In the genomic region with DNA sequence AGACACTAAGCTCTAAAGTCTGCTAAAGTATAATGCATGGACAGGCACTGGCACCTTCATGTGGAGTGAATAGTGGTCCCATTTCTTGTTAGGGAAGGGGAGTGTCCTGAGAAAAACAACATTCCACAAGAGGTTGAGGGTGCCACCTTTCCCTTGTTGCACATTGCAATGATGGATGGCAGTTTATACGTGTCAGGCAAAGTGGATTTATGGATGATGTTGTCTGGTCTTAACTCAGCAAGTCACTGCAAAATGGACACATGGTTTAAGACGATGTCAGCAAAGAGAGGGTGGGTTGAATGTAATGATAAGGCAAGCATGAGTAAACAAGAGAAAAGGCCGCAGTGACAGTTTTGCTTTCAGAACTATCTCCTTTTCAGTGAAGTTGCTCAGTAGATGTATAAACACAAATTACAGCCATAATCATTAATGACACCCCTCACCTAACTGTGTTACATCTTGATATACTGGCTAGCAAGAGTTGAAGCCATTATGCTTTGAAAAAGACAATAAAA, we compare ENCODE assay signal across 21 cellular contexts. TPM values are rescaled to one million over a fixed set of nuclear protein-coding genes. Genes with fewer than 3 reads are reported as not detected.
A peak's percentile ranks its signal among the peaks of the same experiment; 100 is the strongest.
DNase-seq lines count a peak whose midpoint lies in the region; ATAC-seq, FAIRE-seq and TF ChIP-seq lines count a peak whose summit lies in the region.
"Had no signal": no experiment of that assay in that cellular context is flagged by ENCODE, and none has a peak within 500 bp of the region (broad histone marks: within the 10 kb centered on the region; RNA-seq: fewer than 3 reads in every experiment).

No MANE protein-coding gene starts in this region.

- H3K36me3 ChIP-seq in GM12878 (ENCODE audit: control insufficient read depth in 2 of 2, insufficient read depth in 2 of 2, low read length in 1 of 2), result peaks cover 0 to 6% of the 10 kb centered on the region in 2 experiments; a peak in 2 of 4 replicates
- H3K36me3 ChIP-seq in HepG2 (replicated peaks in 1 of 2; ENCODE audit: control insufficient read depth in 1 of 2, insufficient read depth in 2 of 2, low read length in 2 of 2), result no peaks in the 10 kb centered on the region

- intact Hi-C loops in GM12878 (cut with micrococcal nuclease; ENCODE audit: unreplicated experiment), result no loop called here
- intact Hi-C loops in HepG2 (cut with micrococcal nuclease; ENCODE audit: unreplicated experiment), result loop anchor here (10.0 kb wide), 1 partner anchor 58 kb away; no protein-coding TSS in a partner anchor

- CTCF ChIA-PET in GM12878 (lab: Yijun Ruan, JAX) (interaction anchor here (1.0 to 2.3 kb wide), 5 partner anchors 9 to 58 kb away, joined by 4 to 25 read pairs (median 13); no protein-coding TSS in a partner anchor), HepG2 (lab: Yijun Ruan, JAX; ENCODE audit: low intra/inter-chr PET ratio, low total read pairs) (no interaction called here)

- peak; percentile 66 for ATAC-seq in GM12878
- ATAC-seq in HepG2, result no peak
- ATAC-seq: CD8-positive, alpha-beta T cell; HCT116 had no signal

- SMC1A ChIA-PET in GM12878 (lab: Charles Lee; ENCODE audit: uncharacterized antibody, unreplicated experiment), result interaction anchor here (0.5 to 2.5 kb wide), 4 partner anchors 29 to 59 kb away, joined by 3 to 19 read pairs (median 4); no protein-coding TSS in a partner anchor

- no TSS peak for BruUV-seq in GM12878 (replicated peaks; lab: Mats Ljungman, UMichigan)
- BruUV-seq in HepG2 (replicated peaks; lab: Mats Ljungman, UMichigan), result no TSS peak

- H3K9me3 Mint-ChIP-seq in nephron progenitor cell, result no peaks in the 10 kb centered on the region
- H3K9me3 Mint-ChIP-seq: CD8-positive, alpha-beta T cell; IgD-negative memory B cell had no signal

- TF ChIP-seq EP300 in GM12878 (IDR thresholded peaks at IDR 0.05; ENCODE audit: borderline replicate concordance in 1 of 2, control insufficient read depth in 1 of 2, low read depth in 2 of 2, low read length in 2 of 2) (no peak), HepG2 (IDR thresholded peaks at IDR 0.05; ENCODE audit: low read depth in 2 of 2, low read length in 2 of 2) (no peak), HepG2 (CRISPR knock-in tag; IDR thresholded peaks at IDR 0.05; ENCODE audit: borderline replicate concordance) (no peak)

- H3K4me2 ChIP-seq in GM12878 (ENCODE audit: control insufficient read depth, insufficient read depth), result no peak overlapping the region
- H3K4me2 ChIP-seq in HepG2 (ENCODE audit: low read depth, low read length), result no peak overlapping the region
- H3K4me2 ChIP-seq: KMS-11 had no signal

- H3K27me3 ChIP-seq in GM12878 (replicated peaks in 1 of 2; ENCODE audit: control insufficient read depth in 2 of 2, insufficient read depth in 2 of 2, low read length in 1 of 2) (no peaks in the 10 kb centered on the region), HepG2 (ENCODE audit: control insufficient read depth in 1 of 2, insufficient read depth in 2 of 2, low read length in 2 of 2) (0 out of 5 replicates have a peak, but pooled peaks cover 0 to 2% of the 10 kb centered on the region in 2 experiments)

- in situ Hi-C loops in GM12878 (cut with MboI) (no loop called here), HepG2 (cut with HindIII; ENCODE audit: extremely low pct_ligation_motif_present, low pct_unique_long_range_greater_than_20kb) (no loop called here)

- H2AFZ ChIP-seq in GM12878 (ENCODE audit: control insufficient read depth, low read depth, low read length) (no peak overlapping the region), HepG2 (ENCODE audit: low read length) (no peak overlapping the region)

- no peak for TF ChIP-seq RAD21 in GM12878 (IDR thresholded peaks at IDR 0.05; ENCODE audit: insufficient read depth, low read depth, low read length)
- no peak for TF ChIP-seq RAD21 in HepG2 (CRISPR knock-in tag; IDR thresholded peaks at IDR 0.05)

- RAD21 ChIA-PET in GM12878 (lab: Charles Lee; ENCODE audit: unreplicated experiment), result interaction anchor here (0.7 to 1.0 kb wide), 2 partner anchors 54 to 58 kb away, joined by 3 read pairs; no protein-coding TSS in a partner anchor

- POLR2A ChIA-PET in GM12878 (lab: Charles Lee), result no interaction called here
- POLR2A ChIA-PET in HepG2 (lab: Yijun Ruan, JAX), result no interaction called here

- H3K27me3 Mint-ChIP-seq in nephron progenitor cell (ENCODE audit: low read depth, poor library complexity), result peaks cover 8% of the 10 kb centered on the region

- H3K9me3 ChIP-seq in GM12878 (replicated peaks; ENCODE audit: control insufficient read depth, insufficient read depth, low read length), result no peaks in the 10 kb centered on the region
- H3K9me3 ChIP-seq in HepG2 (ENCODE audit: low read length), result no peaks in the 10 kb centered on the region

- peak overlapping the region; percentile 55 for H3K27ac Mint-ChIP-seq in nephron progenitor cell
- H3K27ac Mint-ChIP-seq: CD14-positive monocyte; CD8-positive, alpha-beta T cell; IgD-negative memory B cell had no signal

- peak overlapping the region; percentile 9 for H3K4me3 Mint-ChIP-seq in nephron progenitor cell
- H3K4me3 Mint-ChIP-seq: CD14-positive monocyte; CD8-positive, alpha-beta T cell; IgD-negative memory B cell had no signal

- no peak for TF ChIP-seq CTCF in GM12878 (IDR thresholded peaks at IDR 0.05 in 2 of 3, conservative IDR thresholded peaks at IDR 0.05 in 1 of 3; ENCODE audit: control insufficient read depth in 2 of 3, extremely low read depth in 1 of 3, insufficient read depth in 1 of 3, low read depth in 3 of 3, low read length in 3 of 3)
- TF ChIP-seq CTCF in nephron progenitor cell (IDR thresholded peaks at IDR 0.05), result no peak
- TF ChIP-seq CTCF in HepG2 (CRISPR knock-in tag; IDR thresholded peaks at IDR 0.05), result no peak

- H4K20me1 ChIP-seq in GM12878 (ENCODE audit: control insufficient read depth, insufficient read depth) (no peaks in the 10 kb centered on the region), HepG2 (ENCODE audit: insufficient read depth, low read length) (no peaks in the 10 kb centered on the region)

- no peaks in the 10 kb centered on the region for H3K4me1 ChIP-seq in GM12878 (ENCODE audit: control insufficient read depth, insufficient read depth, low read length)
- H3K4me1 ChIP-seq in HepG2 (ENCODE audit: insufficient read depth, low read length), result no peaks in the 10 kb centered on the region

- H3K4me3 ChIP-seq in GM12878, result no peak overlapping the region
- H3K4me3 ChIP-seq in HepG2 (replicated peaks in 1 of 3; ENCODE audit: insufficient read depth in 1 of 3, low read depth in 2 of 3, low read length in 3 of 3), result no peak overlapping the region

- DNase-seq in NCI-H2227 (lab: John Stamatoyannopoulos, UW; ENCODE audit: unreplicated experiment), result peak; percentile 9
- DNase-seq in NCI-H2227 treated with DMSO at 0.1 percent for 48 hours (lab: John Stamatoyannopoulos, UW), result no peak
- DNase-seq in GM12878 (ENCODE audit: low read depth, low spot score), result no peak
- no peak for DNase-seq in nephron progenitor cell
- no peak for DNase-seq in NAMALWA (ENCODE audit: low spot score)
- DNase-seq in HepG2 (ENCODE audit: low spot score), result no peak
- DNase-seq in activated naive CD4-positive, alpha-beta T cell treated with Interleukin-2 at 50 U/mL for 16 hours, result no peak
- DNase-seq: CD8-positive, alpha-beta T cell; COR-L47; DMS153; GDM1 had no signal

- peaks cover 78% of the 10 kb centered on the region for H3K4me1 Mint-ChIP-seq in nephron progenitor cell
- H3K4me1 Mint-ChIP-seq: CD14-positive monocyte, IgD-negative memory B cell had no signal

- no peak for TF ChIP-seq POLR2A in GM12878 (IDR thresholded peaks at IDR 0.05; ENCODE audit: low read depth, low read length)
- no peak for TF ChIP-seq POLR2A in HepG2 (IDR thresholded peaks at IDR 0.05; ENCODE audit: insufficient read depth in 1 of 2, low read depth in 2 of 2, low read length in 2 of 2)

- H3K79me2 ChIP-seq in GM12878 (ENCODE audit: control insufficient read depth, insufficient read depth, low read length) (no peaks in the 10 kb centered on the region), HepG2 (ENCODE audit: insufficient read depth, low read length) (no peaks in the 10 kb centered on the region)

- H3K36me3 Mint-ChIP-seq in nephron progenitor cell (ENCODE audit: low read depth), result no peaks in the 10 kb centered on the region
- H3K36me3 Mint-ChIP-seq: CD14-positive monocyte; CD8-positive, alpha-beta T cell; IgD-negative memory B cell had no signal

- WGBS in GM12878 (ENCODE audit: insufficient coverage, insufficient replicate concordance, low lambda C conversion rate, missing lambda C conversion rate), result 14% methylated on average over 3 of the region's 3 CpGs
- 31% methylated on average over 3 of the region's 3 CpGs for WGBS in HepG2 (ENCODE audit: low lambda C conversion rate)

- H3K27ac ChIP-seq in GM12878 (ENCODE audit: control insufficient read depth, insufficient read depth) (no peak overlapping the region), HepG2 (ENCODE audit: extremely low read length, insufficient read depth, low read length) (no peak overlapping the region)
- H3K27ac ChIP-seq: 22Rv1, KMS-11 had no signal

- H3K9ac ChIP-seq in GM12878 (ENCODE audit: control insufficient read depth, insufficient read depth, low read length) (no peak overlapping the region), HepG2 (ENCODE audit: insufficient read depth, low read depth, low read length) (no peak overlapping the region)
- H3K9ac ChIP-seq: KMS-11 had no signal

- no peak for FAIRE-seq in GM12878 (lab: Jason Lieb, UNC)
- no peak for FAIRE-seq in HepG2 (lab: Jason Lieb, UNC)
- FAIRE-seq: D721Med, H54 had no signal

RNA-seq across cellular contexts. Expression of a gene that starts 19.6 kb away (rescaled TPM):
- total RNA-seq in GM12878 (2013; cell fraction: nucleolus; rRNA removed), result not detected in 2 replicates
- total RNA-seq in GM12878 (2014; rRNA removed) (not detected in 2 replicates), GM12878 (2014; rRNA removed; fragmentation: Illumina TruSeq; extraction: Trizol) (0.13 TPM in 1 of 2 replicates, not detected in the other), GM12878 (2021) (0.53 and 0.64 TPM in 2 replicates), HepG2 (2016; rRNA removed; fragmentation: Illumina TruSeq; extraction: Trizol) (not detected in 2 replicates)
- polyA plus RNA-seq in GM12878 (2011; ENCODE audit: low read depth), result not detected
- polyA plus RNA-seq in GM12878 (2011; rRNA removed) (not detected in 2 replicates), GM12878 (2014; fragmentation: Illumina TruSeq; extraction: Trizol) (not detected in 2 replicates), GM12878 (2014; fragmentation: Nextera tagmentation; extraction: Ambion mirVana) (not detected), GM12878 (2014; rRNA removed) (not detected in 2 replicates), GM12878 (2016; fragmentation: Nextera tagmentation; extraction: Ambion mirVana) (under 1 TPM; 0.08 to 0.32 TPM), HepG2 (2011; rRNA removed) (0.05 TPM in 1 of 2 replicates, not detected in the other)
- polyA plus RNA-seq in GM12878 (2011; cell fraction: cytosol; rRNA removed), result 0.12 TPM in 1 of 2 replicates, not detected in the other
- 0.07 TPM in 1 of 2 replicates, not detected in the other for polyA plus RNA-seq in GM12878 (2011; cell fraction: nucleus; rRNA removed)
- polyA plus RNA-seq in GM12878 (2012), result not detected in 2 replicates
- 0.29 and 0.36 TPM in 2 replicates for polyA minus RNA-seq in GM12878 (2011; rRNA and poly(A)+ RNA removed)
- not detected in 2 replicates for polyA minus RNA-seq in GM12878 (2011; cell fraction: cytosol; rRNA and poly(A)+ RNA removed)
- polyA minus RNA-seq in GM12878 (2011; cell fraction: nucleus; rRNA and poly(A)+ RNA removed), result 0.24 and 1.1 TPM in 2 replicates
- not detected in 2 replicates for total RNA-seq in HepG2 (2016; cell fraction: cytosol; rRNA removed; fragmentation: Illumina TruSeq; extraction: Trizol; ENCODE audit: low read depth)
- 0.06 TPM in 1 of 2 replicates, not detected in the other for total RNA-seq in HepG2 (2016; cell fraction: insoluble cytoplasmic fraction; rRNA removed; fragmentation: Illumina TruSeq; extraction: Trizol)
- not detected in 2 replicates for total RNA-seq in HepG2 (2016; cell fraction: membrane; rRNA removed; fragmentation: Illumina TruSeq; extraction: Trizol)
- total RNA-seq in HepG2 (2016; cell fraction: nucleus; rRNA removed; fragmentation: Illumina TruSeq; extraction: Trizol), result not detected in 2 replicates
- 0.03 TPM in 1 of 2 replicates, not detected in the other for polyA plus RNA-seq in HepG2 (2011; cell fraction: cytosol; rRNA removed)
- not detected in 2 replicates for polyA plus RNA-seq in HepG2 (2011; cell fraction: nucleus; rRNA removed)
- 0.24 TPM in 1 of 2 replicates, not detected in the other for polyA plus RNA-seq in HepG2 (2012)
- not detected in 2 replicates for polyA plus RNA-seq in HepG2 (2016; cell fraction: cytosol; fragmentation: Illumina TruSeq; extraction: Trizol; ENCODE audit: low read depth)
- not detected in 2 replicates for polyA plus RNA-seq in HepG2 (2016; cell fraction: insoluble cytoplasmic fraction; fragmentation: Illumina TruSeq; extraction: Trizol; ENCODE audit: low read depth)
- polyA plus RNA-seq in HepG2 (2016; cell fraction: membrane; fragmentation: Illumina TruSeq; extraction: Trizol; ENCODE audit: low read depth), result not detected in 2 replicates
- not detected in 2 replicates for polyA plus RNA-seq in HepG2 (2016; cell fraction: nucleus; fragmentation: Illumina TruSeq; extraction: Trizol; ENCODE audit: insufficient read depth, low read depth)
- polyA minus RNA-seq in HepG2 (2011; rRNA and poly(A)+ RNA removed; ENCODE audit: low replicate concordance), result 0.24 TPM in 1 of 2 replicates, not detected in the other
- not detected in 2 replicates for polyA minus RNA-seq in HepG2 (2011; cell fraction: cytosol; rRNA and poly(A)+ RNA removed)
- not detected in 2 replicates for polyA minus RNA-seq in HepG2 (2011; cell fraction: nucleus; rRNA and poly(A)+ RNA removed)
- total RNA-seq: A673; CD8-positive, alpha-beta T cell; HT-29 had no signal
- polyA plus RNA-seq: BJ, CD14-positive monocyte, IgD-negative memory B cell had no signal
